In the genomic region with DNA sequence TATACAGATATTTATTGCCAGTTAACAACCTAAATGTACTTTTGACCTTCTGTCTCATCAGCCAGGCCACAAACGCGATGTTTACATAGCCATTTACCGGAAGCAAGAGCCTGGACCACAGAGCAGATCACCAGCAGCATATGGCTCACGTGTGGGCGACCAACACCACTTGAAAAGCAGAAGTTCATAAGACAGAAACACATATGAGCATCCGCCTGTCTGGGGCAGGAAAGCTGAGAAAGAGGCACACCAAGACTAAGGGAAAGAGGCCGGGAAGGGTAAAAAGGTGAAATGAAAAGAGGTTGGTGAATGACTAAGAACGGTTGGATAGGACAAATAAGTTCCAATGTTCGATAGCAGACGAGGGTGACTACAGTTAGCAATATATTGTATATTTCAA, we compare ENCODE assay signal across 1 cellular context.
TF ChIP-seq lines count a peak whose summit lies in the region.

No MANE protein-coding gene starts in this region.

TF ChIP-seq in GM12878, 131 proteins besides CTCF, POLR2A, EP300 and RAD21 (continued from another document):
- TF ChIP-seq POU2F2 (IDR thresholded peaks at IDR 0.05; ENCODE audit: borderline replicate concordance, low read depth, low read length) = no peak
- peak; percentile 69; the same call in 1 of the 2 replicates for TF ChIP-seq BACH1 (IDR thresholded peaks at IDR 0.05; ENCODE audit: borderline replicate concordance)
- TF ChIP-seq E2F4 (IDR thresholded peaks at IDR 0.05; ENCODE audit: low read depth, low read length) = no peak
- TF ChIP-seq, protein P1, sequence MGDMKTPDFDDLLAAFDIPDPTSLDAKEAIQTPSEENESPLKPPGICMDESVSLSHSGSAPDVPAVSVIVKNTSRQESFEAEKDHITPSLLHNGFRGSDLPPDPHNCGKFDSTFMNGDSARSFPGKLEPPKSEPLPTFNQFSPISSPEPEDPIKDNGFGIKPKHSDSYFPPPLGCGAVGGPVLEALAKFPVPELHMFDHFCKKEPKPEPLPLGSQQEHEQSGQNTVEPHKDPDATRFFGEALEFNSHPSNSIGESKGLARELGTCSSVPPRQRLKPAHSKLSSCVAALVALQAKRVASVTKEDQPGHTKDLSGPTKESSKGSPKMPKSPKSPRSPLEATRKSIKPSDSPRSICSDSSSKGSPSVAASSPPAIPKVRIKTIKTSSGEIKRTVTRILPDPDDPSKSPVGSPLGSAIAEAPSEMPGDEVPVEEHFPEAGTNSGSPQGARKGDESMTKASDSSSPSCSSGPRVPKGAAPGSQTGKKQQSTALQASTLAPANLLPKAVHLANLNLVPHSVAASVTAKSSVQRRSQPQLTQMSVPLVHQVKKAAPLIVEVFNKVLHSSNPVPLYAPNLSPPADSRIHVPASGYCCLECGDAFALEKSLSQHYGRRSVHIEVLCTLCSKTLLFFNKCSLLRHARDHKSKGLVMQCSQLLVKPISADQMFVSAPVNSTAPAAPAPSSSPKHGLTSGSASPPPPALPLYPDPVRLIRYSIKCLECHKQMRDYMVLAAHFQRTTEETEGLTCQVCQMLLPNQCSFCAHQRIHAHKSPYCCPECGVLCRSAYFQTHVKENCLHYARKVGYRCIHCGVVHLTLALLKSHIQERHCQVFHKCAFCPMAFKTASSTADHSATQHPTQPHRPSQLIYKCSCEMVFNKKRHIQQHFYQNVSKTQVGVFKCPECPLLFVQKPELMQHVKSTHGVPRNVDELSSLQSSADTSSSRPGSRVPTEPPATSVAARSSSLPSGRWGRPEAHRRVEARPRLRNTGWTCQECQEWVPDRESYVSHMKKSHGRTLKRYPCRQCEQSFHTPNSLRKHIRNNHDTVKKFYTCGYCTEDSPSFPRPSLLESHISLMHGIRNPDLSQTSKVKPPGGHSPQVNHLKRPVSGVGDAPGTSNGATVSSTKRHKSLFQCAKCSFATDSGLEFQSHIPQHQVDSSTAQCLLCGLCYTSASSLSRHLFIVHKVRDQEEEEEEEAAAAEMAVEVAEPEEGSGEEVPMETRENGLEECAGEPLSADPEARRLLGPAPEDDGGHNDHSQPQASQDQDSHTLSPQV (IDR thresholded peaks at IDR 0.05) = no peak
- no peak for TF ChIP-seq CBX3 (IDR thresholded peaks at IDR 0.05; ENCODE audit: borderline replicate concordance, low read depth)
- TF ChIP-seq ZZZ3 (IDR thresholded peaks at IDR 0.05; ENCODE audit: control insufficient read depth, insufficient read length, low read depth) = no peak
- no peak for TF ChIP-seq SIX5 (IDR thresholded peaks at IDR 0.05; ENCODE audit: low read depth, low read length, severe bottlenecking)
- TF ChIP-seq GABPA (IDR thresholded peaks at IDR 0.05; ENCODE audit: low read depth) = peak; percentile 22; the same call in 1 of the 2 replicates
- peak; percentile 82 for TF ChIP-seq RAD51 (IDR thresholded peaks at IDR 0.05)
- TF ChIP-seq NR2C1 (IDR thresholded peaks at IDR 0.05) = no peak
- TF ChIP-seq SMAD5 (IDR thresholded peaks at IDR 0.05; ENCODE audit: low read depth) = no peak
- TF ChIP-seq, protein P2, sequence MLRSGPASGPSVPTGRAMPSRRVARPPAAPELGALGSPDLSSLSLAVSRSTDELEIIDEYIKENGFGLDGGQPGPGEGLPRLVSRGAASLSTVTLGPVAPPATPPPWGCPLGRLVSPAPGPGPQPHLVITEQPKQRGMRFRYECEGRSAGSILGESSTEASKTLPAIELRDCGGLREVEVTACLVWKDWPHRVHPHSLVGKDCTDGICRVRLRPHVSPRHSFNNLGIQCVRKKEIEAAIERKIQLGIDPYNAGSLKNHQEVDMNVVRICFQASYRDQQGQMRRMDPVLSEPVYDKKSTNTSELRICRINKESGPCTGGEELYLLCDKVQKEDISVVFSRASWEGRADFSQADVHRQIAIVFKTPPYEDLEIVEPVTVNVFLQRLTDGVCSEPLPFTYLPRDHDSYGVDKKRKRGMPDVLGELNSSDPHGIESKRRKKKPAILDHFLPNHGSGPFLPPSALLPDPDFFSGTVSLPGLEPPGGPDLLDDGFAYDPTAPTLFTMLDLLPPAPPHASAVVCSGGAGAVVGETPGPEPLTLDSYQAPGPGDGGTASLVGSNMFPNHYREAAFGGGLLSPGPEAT (IDR thresholded peaks at IDR 0.05; ENCODE audit: low read depth) = peak; percentile 78
- no peak for TF ChIP-seq BRCA1 (IDR thresholded peaks at IDR 0.05; ENCODE audit: low read depth, low read length)
- no peak for TF ChIP-seq HSF1 (IDR thresholded peaks at IDR 0.05; ENCODE audit: low read depth, low read length)
- TF ChIP-seq RCOR1 (conservative IDR thresholded peaks at IDR 0.05; ENCODE audit: low read depth, low read length) = peak; percentile 78; the same call in 1 of the 2 replicates
- peak; percentile 74; the same call in 1 of the 2 replicates for TF ChIP-seq NBN (IDR thresholded peaks at IDR 0.05)
- peak; percentile 75 for TF ChIP-seq IKZF1 (conservative IDR thresholded peaks at IDR 0.05)
- TF ChIP-seq MTA2 (IDR thresholded peaks at IDR 0.05; ENCODE audit: low read depth) = peak; percentile 89
- TF ChIP-seq, protein P3, sequence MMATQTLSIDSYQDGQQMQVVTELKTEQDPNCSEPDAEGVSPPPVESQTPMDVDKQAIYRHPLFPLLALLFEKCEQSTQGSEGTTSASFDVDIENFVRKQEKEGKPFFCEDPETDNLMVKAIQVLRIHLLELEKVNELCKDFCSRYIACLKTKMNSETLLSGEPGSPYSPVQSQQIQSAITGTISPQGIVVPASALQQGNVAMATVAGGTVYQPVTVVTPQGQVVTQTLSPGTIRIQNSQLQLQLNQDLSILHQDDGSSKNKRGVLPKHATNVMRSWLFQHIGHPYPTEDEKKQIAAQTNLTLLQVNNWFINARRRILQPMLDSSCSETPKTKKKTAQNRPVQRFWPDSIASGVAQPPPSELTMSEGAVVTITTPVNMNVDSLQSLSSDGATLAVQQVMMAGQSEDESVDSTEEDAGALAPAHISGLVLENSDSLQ (IDR thresholded peaks at IDR 0.05) = peak; percentile 50; the same call in 1 of the 2 replicates
